8 cellular contexts compared by ENCODE assay signal in the genomic region with DNA sequence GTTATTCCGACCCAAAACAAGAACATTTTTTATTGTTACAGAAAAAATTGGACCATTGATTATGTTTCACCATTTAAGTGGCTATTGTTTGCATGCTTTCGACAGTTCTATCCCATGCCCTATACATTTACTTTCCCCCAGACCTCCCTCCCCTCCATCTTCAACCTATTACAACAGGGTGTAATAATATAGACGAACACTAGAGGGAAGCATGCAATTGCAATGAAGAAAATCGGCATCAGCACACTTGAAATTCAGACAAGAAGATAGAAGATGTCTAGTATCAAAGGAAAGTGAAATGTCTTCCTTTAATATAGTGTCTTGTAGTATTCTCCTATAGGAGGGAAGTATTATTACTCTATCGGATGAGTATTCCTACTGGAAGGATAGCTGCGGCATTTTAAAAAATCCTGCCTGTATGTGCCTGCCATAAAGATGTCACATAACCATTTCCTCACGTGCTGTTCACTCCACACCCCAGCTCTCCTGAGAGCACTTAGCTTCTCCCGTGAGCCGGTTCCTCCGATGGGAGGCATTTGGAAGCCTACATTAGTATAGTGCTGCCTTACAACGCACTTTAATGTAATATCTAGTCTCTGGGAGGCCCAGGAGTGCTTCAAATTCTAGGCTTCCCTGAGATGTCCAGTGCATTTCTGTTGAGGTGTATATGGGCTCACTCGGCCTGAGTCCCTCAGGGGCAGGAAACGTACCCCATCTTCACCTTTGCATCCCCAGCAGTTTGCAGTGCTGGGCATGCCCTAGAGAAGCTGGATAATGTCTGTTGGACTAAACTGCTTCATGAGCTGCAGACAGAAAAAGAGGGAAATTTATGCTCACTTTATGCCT. TPM values are rescaled to one million over a fixed set of nuclear protein-coding genes. Genes with fewer than 3 reads are reported as not detected.
DNase-seq lines count a peak whose midpoint lies in the region; ATAC-seq, FAIRE-seq and TF ChIP-seq lines count a peak whose summit lies in the region.

No MANE protein-coding gene starts in this region.

- FAIRE-seq in D721Med (lab: Jason Lieb, UNC) (peak; percentile 35), islet of Langerhans (lab: Jason Lieb, UNC) (peak; percentile 98)

- peak overlapping the region in 1 of 5 experiments; percentile 1 for H3K27ac Mint-ChIP-seq in brain

- peak; percentile 95 for TF ChIP-seq CTCF in D721Med (IDR thresholded peaks at IDR 0.05; ENCODE audit: insufficient read depth, missing control alignments)
- TF ChIP-seq CTCF in brain (conservative IDR thresholded peaks at IDR 0.05) = peak; percentile 86 to 88

- H3K36me3 Mint-ChIP-seq in brain = no peaks in the 10 kb centered on the region

- H3K4me3 Mint-ChIP-seq in brain = peak overlapping the region in 1 of 5 experiments; percentile 20

- H3K4me1 Mint-ChIP-seq in brain = peaks cover 8% of the 10 kb centered on the region

- H3K9me3 Mint-ChIP-seq in brain = peaks cover 0 to 5% (median 4%) of the 10 kb centered on the region in 5 experiments

- DNase-seq in D721Med (ENCODE audit: insufficient read length, low spot score) (peak; percentile 36), HuH-7 (ENCODE audit: low spot score) (peak; percentile 40), NCI-H774 (lab: John Stamatoyannopoulos, UW) (peak; percentile 84), superior temporal gyrus (ENCODE audit: extremely low spot score) (peak; percentile 92)
- no peak for DNase-seq in stimulated activated CD4-positive, alpha-beta T cell treated with anti-CD3 and anti-CD28 coated beads, Interleukin-2, amount 100 ng/mL, for 24 hours

- H3K27me3 Mint-ChIP-seq in brain = peaks cover 4% of the 10 kb centered on the region

- ATAC-seq in GM19455 (IDR thresholded peaks at IDR 0.05; ENCODE audit: unreplicated experiment) = peak; percentile 84

RNA-seq across cellular contexts. Expression of a gene that starts 17.8 kb away (rescaled TPM):
- polyA plus RNA-seq in brain (ENCODE audit: insufficient read depth, low read depth, low replicate concordance) = not detected

RNA-seq across cellular contexts. Expression of a gene that starts 41.5 kb away (rescaled TPM):
- polyA plus RNA-seq in brain (ENCODE audit: insufficient read depth, low read depth, low replicate concordance) = 29.4 TPM

Comparison
In these comparisons a context has a peak if more than half of its experiments do, and no peak if none do; other contexts are left out.
1. DNase-seq: peak in D721Med (single experiment), HuH-7 (single experiment), NCI-H774 (single experiment) and superior temporal gyrus (single experiment); none in stimulated activated CD4-positive, alpha-beta T cell treated with anti-CD3 and anti-CD28 coated beads, Interleukin-2, amount 100 ng/mL, for 24 hours (0 of 2).